ENCODE assay signal across 28 cellular contexts in the genomic region with DNA sequence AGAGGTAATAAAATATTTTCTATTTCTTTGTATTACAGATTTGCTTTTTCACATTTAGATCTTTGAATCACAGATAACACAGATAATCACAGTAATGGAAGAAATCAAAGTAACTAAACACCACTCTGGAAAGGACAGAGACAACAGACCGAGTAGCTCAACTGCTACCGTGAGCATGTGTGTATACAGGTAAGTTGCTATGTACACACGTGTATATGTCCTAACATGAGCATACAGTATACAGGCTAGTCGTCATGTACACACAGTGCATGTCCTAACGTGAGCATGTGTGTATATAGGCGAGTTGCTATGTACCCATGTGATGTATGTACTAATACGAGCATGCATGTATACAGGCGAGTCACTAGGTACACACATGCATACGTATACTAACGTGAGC.
"Had no signal": no experiment of that assay in that cellular context is flagged by ENCODE, and none has a peak within 500 bp of the region (broad histone marks: within the 10 kb centered on the region; RNA-seq: fewer than 3 reads in every experiment).

No MANE protein-coding gene starts in this region.

- H3K9me3 ChIP-seq: stomach, suprapubic skin, testis, thoracic aorta, thyroid gland, tibial artery, tibial nerve, transverse colon, upper lobe of left lung, upper lobe of right lung, uterus, vagina had no signal

- H3K4me3 Mint-ChIP-seq: stimulated activated effector memory CD8-positive, alpha-beta T cell treated with anti-CD3 and anti-CD28 coated beads, Interleukin-12 subunit alpha, Interleukin-12 subunit beta, amount 100 ng/mL, for 72 hours; stimulated activated memory B cell treated with anti-CD40 and anti-IgM and Interleukin-4, amounts not matched to agents 10 μg/mL and 1 μg/mL and 100 μg/mL, for 72 hours; stimulated activated naive B cell treated with anti-CD40 and anti-IgM and Interleukin-4, amounts not matched to agents 10 μg/mL and 1 μg/mL and 100 μg/mL, for 72 hours; stimulated activated naive CD8-positive, alpha-beta T cell treated with anti-CD3 and anti-CD28 coated beads, Interleukin-15, amount 100 ng/mL, for 72 hours; stimulated activated naive CD8-positive, alpha-beta T cell treated with anti-CD3 and anti-CD28 coated beads, Interleukin-15, Interleukin-2, amounts not matched to agents 100 ng/mL and 50 ng/mL, for 24 hours had no signal

- H3K36me3 ChIP-seq: stomach, suprapubic skin, thoracic aorta, thyroid gland, tibial artery, tibial nerve, transverse colon, upper lobe of left lung, upper lobe of right lung, uterus, vagina had no signal

- H3K27me3 ChIP-seq: stomach, testis, thyroid gland, tibial artery, transverse colon, upper lobe of left lung, uterus, vagina had no signal

- ATAC-seq: stimulated activated effector memory CD8-positive, alpha-beta T cell treated with anti-CD3 and anti-CD28 coated beads, Interleukin-12 subunit alpha, Interleukin-12 subunit beta, amount 100 ng/mL, for 72 hours; stimulated activated memory B cell treated with anti-CD40 and anti-IgM and Interleukin-4, amounts not matched to agents 10 μg/mL and 1 μg/mL and 100 μg/mL, for 72 hours; stimulated activated naive B cell treated with anti-CD40 and anti-IgM and Interleukin-4, amounts not matched to agents 10 μg/mL and 1 μg/mL and 100 μg/mL, for 72 hours; stimulated activated naive CD8-positive, alpha-beta T cell treated with anti-CD3 and anti-CD28 coated beads, Interleukin-15, amount 100 ng/mL, for 72 hours; stimulated activated naive CD8-positive, alpha-beta T cell treated with anti-CD3 and anti-CD28 coated beads, Interleukin-15, Interleukin-2, amounts not matched to agents 100 U/mL and 50 U/mL, for 24 hours; upper lobe of right lung had no signal

- H3K4me1 ChIP-seq: testis, thyroid gland, upper lobe of left lung, upper lobe of right lung, uterus, vagina had no signal

- H3K4me1 Mint-ChIP-seq: stimulated activated memory B cell treated with anti-CD40 and anti-IgM and Interleukin-4, amounts not matched to agents 10 μg/mL and 1 μg/mL and 100 μg/mL, for 72 hours; stimulated activated naive B cell treated with anti-CD40 and anti-IgM and Interleukin-4, amounts not matched to agents 10 μg/mL and 1 μg/mL and 100 μg/mL, for 72 hours; stimulated activated naive CD8-positive, alpha-beta T cell treated with anti-CD3 and anti-CD28 coated beads, Interleukin-15, amount 100 ng/mL, for 72 hours had no signal

- H3K36me3 Mint-ChIP-seq: stimulated activated effector memory CD8-positive, alpha-beta T cell treated with anti-CD3 and anti-CD28 coated beads, Interleukin-12 subunit alpha, Interleukin-12 subunit beta, amount 100 ng/mL, for 72 hours; stimulated activated memory B cell treated with anti-CD40 and anti-IgM and Interleukin-4, amounts not matched to agents 10 μg/mL and 1 μg/mL and 100 μg/mL, for 72 hours; stimulated activated naive B cell treated with anti-CD40 and anti-IgM and Interleukin-4, amounts not matched to agents 10 μg/mL and 1 μg/mL and 100 μg/mL, for 72 hours; type B pancreatic cell had no signal

- DNase-seq: stimulated activated CD4-positive, alpha-beta T cell treated with anti-CD3 and anti-CD28 coated beads, Interleukin-2, amount 100 ng/mL, for 24 hours; stimulated activated CD4-positive, alpha-beta T cell treated with anti-CD3 and anti-CD28 coated beads, Interleukin-2, amount 100 ng/mL, for 48 hours; stimulated activated CD4-positive, alpha-beta T cell treated with anti-CD3 and anti-CD28 coated beads, Interleukin-4, amount 100 ng/mL, for 1 hour; stimulated activated CD4-positive, alpha-beta T cell treated with anti-CD3 and anti-CD28 coated beads, Interleukin-4, amount 100 ng/mL, for 4 hours; stimulated activated CD8-positive, alpha-beta memory T cell treated with anti-CD3 and anti-CD28 coated beads, Interleukin-4, amount 100 ng/mL, for 48 hours; stimulated activated naive B cell treated with anti-CD40 and anti-IgM and Interleukin-4, amounts not matched to agents 10 μg/mL and 1 μg/mL and 100 μg/mL, for 72 hours; stimulated activated naive CD4-positive, alpha-beta T cell; stimulated activated naive CD4-positive, alpha-beta T cell treated with Interleukin-2 at 50 U/mL for 16 hours; stimulated activated naive CD8-positive, alpha-beta T cell treated with anti-CD3 and anti-CD28 coated beads, Interleukin-15, amount 100 ng/mL, for 72 hours; stimulated activated naive CD8-positive, alpha-beta T cell treated with anti-CD3 and anti-CD28 coated beads, Interleukin-15, Interleukin-2, amounts not matched to agents 100 U/mL and 50 U/mL, for 24 hours; stomach; substantia nigra; testis; thyroid gland; tibial artery; transverse colon; trophoblast cell; upper lobe of left lung; upper lobe of right lung; uterus had no signal

- H3K9me3 Mint-ChIP-seq: stimulated activated effector memory CD8-positive, alpha-beta T cell treated with anti-CD3 and anti-CD28 coated beads, Interleukin-12 subunit alpha, Interleukin-12 subunit beta, amount 100 ng/mL, for 72 hours; stimulated activated memory B cell treated with anti-CD40 and anti-IgM and Interleukin-4, amounts not matched to agents 10 μg/mL and 1 μg/mL and 100 μg/mL, for 72 hours; stimulated activated naive B cell treated with anti-CD40 and anti-IgM and Interleukin-4, amounts not matched to agents 10 μg/mL and 1 μg/mL and 100 μg/mL, for 72 hours; stimulated activated naive CD8-positive, alpha-beta T cell treated with anti-CD3 and anti-CD28 coated beads, Interleukin-15, amount 100 ng/mL, for 72 hours; stimulated activated naive CD8-positive, alpha-beta T cell treated with anti-CD3 and anti-CD28 coated beads, Interleukin-15, Interleukin-2, amounts not matched to agents 100 ng/mL and 50 ng/mL, for 24 hours; type B pancreatic cell had no signal

- H3K27ac ChIP-seq: stomach, suprapubic skin, testis, thoracic aorta, thyroid gland, tibial artery, tibial nerve, transverse colon, upper lobe of left lung, upper lobe of right lung, uterus, vagina had no signal

- H3K27ac Mint-ChIP-seq: stimulated activated effector memory CD8-positive, alpha-beta T cell treated with anti-CD3 and anti-CD28 coated beads, Interleukin-12 subunit alpha, Interleukin-12 subunit beta, amount 100 ng/mL, for 72 hours; stimulated activated memory B cell treated with anti-CD40 and anti-IgM and Interleukin-4, amounts not matched to agents 10 μg/mL and 1 μg/mL and 100 μg/mL, for 72 hours; stimulated activated naive B cell treated with anti-CD40 and anti-IgM and Interleukin-4, amounts not matched to agents 10 μg/mL and 1 μg/mL and 100 μg/mL, for 72 hours; stimulated activated naive CD8-positive, alpha-beta T cell treated with anti-CD3 and anti-CD28 coated beads, Interleukin-15, Interleukin-2, amounts not matched to agents 100 ng/mL and 50 ng/mL, for 24 hours had no signal

- H3K4me3 ChIP-seq: stomach, suprapubic skin, testis, thoracic aorta, thyroid gland, tibial artery, tibial nerve, transverse colon, upper lobe of left lung, upper lobe of right lung, uterus, vagina had no signal
